ENCODE assay signal across 8 cellular contexts in genomic region chr12:47870175-47870781, GRCh38. TPM values are rescaled to one million over a fixed set of nuclear protein-coding genes. Genes with fewer than 3 reads are reported as not detected.
DNase-seq lines count a peak whose midpoint lies in the region; ATAC-seq and TF ChIP-seq lines count a peak whose summit lies in the region.

No MANE protein-coding gene starts in this region.

- no peak for ATAC-seq in CD4-positive, alpha-beta T cell (ENCODE audit: poor library complexity)
- ATAC-seq in SK-N-SH treated with all-trans-retinoic acid at 6 μM for 48 hours: peak; percentile 86

- H3K27me3 ChIP-seq in CD4-positive, alpha-beta T cell (ENCODE audit: control insufficient read depth, insufficient read depth, low read length): no peaks in the 10 kb centered on the region
- H3K27me3 ChIP-seq in cardiac muscle cell (no peaks in the 10 kb centered on the region), spleen (replicated peaks in 1 of 7) (no peaks in the 10 kb centered on the region)

- no peak overlapping the region for H3K4me3 Mint-ChIP-seq in CD4-positive, alpha-beta T cell

- no peaks in the 10 kb centered on the region for H3K9me3 Mint-ChIP-seq in CD4-positive, alpha-beta T cell

- H3K4me1 Mint-ChIP-seq in CD4-positive, alpha-beta T cell (ENCODE audit: low read depth): no peaks in the 10 kb centered on the region

- H3K9me3 ChIP-seq in CD4-positive, alpha-beta T cell (ENCODE audit: control insufficient read depth, low read length): no peaks in the 10 kb centered on the region
- H3K9me3 ChIP-seq in cardiac muscle cell (ENCODE audit: low read depth): no peaks in the 10 kb centered on the region
- no peaks in the 10 kb centered on the region for H3K9me3 ChIP-seq in spleen

- H3K27me3 Mint-ChIP-seq in CD4-positive, alpha-beta T cell: no peaks in the 10 kb centered on the region

- H3K4me1 ChIP-seq in cardiac muscle cell (ENCODE audit: low read depth): peaks cover 12% of the 10 kb centered on the region
- peaks cover 0 to 38% (median 24%) of the 10 kb centered on the region in 6 donors for H3K4me1 ChIP-seq in spleen

- no peak overlapping the region for H3K27ac Mint-ChIP-seq in CD4-positive, alpha-beta T cell

- no peaks in the 10 kb centered on the region for H3K36me3 Mint-ChIP-seq in CD4-positive, alpha-beta T cell (ENCODE audit: low read depth)

- 41 to 65% (median 48%) methylated on average over 6 of the region's 6 CpGs for WGBS in spleen, 5 donors
- WGBS in lower leg skin, 2 donors: 23 to 25% methylated on average over 6 of the region's 6 CpGs

- intact Hi-C loops in CD4-positive, alpha-beta T cell (cut with DNase I, micrococcal nuclease): loop anchor here in 1 of 2 experiments (5.0 kb wide), 1 partner anchor 77 kb away; no protein-coding TSS in a partner anchor
- intact Hi-C loops in spleen (cut with DNase I; ENCODE audit: low total_unique reads) (no loop called here), lower leg skin (cut with DNase I; ENCODE audit: low total_unique reads) (no loop called here)

- peak; percentile 14 for TF ChIP-seq CTCF in CD4-positive, alpha-beta T cell (IDR thresholded peaks at IDR 0.05)
- TF ChIP-seq CTCF in GM20000 (IDR thresholded peaks at IDR 0.05; ENCODE audit: extremely low read depth, missing control alignments) (peak; percentile 26), cardiac muscle cell (IDR thresholded peaks at IDR 0.05; ENCODE audit: low read depth, low read length) (peak; percentile 52), spleen (IDR thresholded peaks at IDR 0.05 in 8 of 11, conservative IDR thresholded peaks at IDR 0.05 in 3 of 11) (peak in 9 of 11 experiments; percentile 21 to 63 (median 49)), lower leg skin (IDR thresholded peaks at IDR 0.05) (no peak)

- no peak overlapping the region for H3K27ac ChIP-seq in CD4-positive, alpha-beta T cell (ENCODE audit: low read depth, low read length)
- H3K27ac ChIP-seq in cardiac muscle cell (peak overlapping the region; percentile 52), spleen (peak overlapping the region in 4 of 8 donors; percentile 24 to 59 (median 40))

- TF ChIP-seq POLR2A in spleen (IDR thresholded peaks at IDR 0.05): no peak
- TF ChIP-seq POLR2A in lower leg skin (IDR thresholded peaks at IDR 0.05): no peak

- CTCF ChIA-PET in CD4-positive, alpha-beta T cell (lab: Charles Lee): no interaction called here

- no peak for DNase-seq in CD4-positive, alpha-beta T cell
- DNase-seq in GM20000 (ENCODE audit: low spot score) (no peak), cardiac muscle cell (ENCODE audit: low read depth in 1 of 2, low spot score in 1 of 2) (peak; percentile 46 to 68), spleen (peak; percentile 67), lower leg skin (ENCODE audit: low spot score in 2 of 2) (no peak), DMS153 (lab: John Stamatoyannopoulos, UW) (no peak)
- DNase-seq in activated CD4-positive, alpha-beta T cell treated with anti-CD3 and anti-CD28 coated beads for 1 hour: no peak

- H3K36me3 ChIP-seq in cardiac muscle cell (no peaks in the 10 kb centered on the region), spleen (peaks cover 0 to under 1% (median 0%) of the 10 kb centered on the region in 6 donors)

- no peak overlapping the region for H3K4me3 ChIP-seq in cardiac muscle cell
- H3K4me3 ChIP-seq in spleen: no peak overlapping the region
- H3K4me3 ChIP-seq in lower leg skin (ENCODE audit: low read depth, poor library complexity, severe bottlenecking): no peak overlapping the region

- POLR2A ChIA-PET in CD4-positive, alpha-beta T cell (lab: Charles Lee): interaction anchor here (0.6 to 1.9 kb wide), 2 partner anchors 13 to 226 kb away, joined by 4 read pairs; no protein-coding TSS in a partner anchor

TF ChIP-seq in SK-N-SH treated with all-trans-retinoic acid at 6 μM for 48 hours, 23 proteins besides CTCF, POLR2A, EP300 and RAD21:
- TF ChIP-seq ISL1 (CRISPR knock-in tag; IDR thresholded peaks at IDR 0.05) (no peak), TSHZ2 (CRISPR knock-in tag; IDR thresholded peaks at IDR 0.05) (no peak), BACH2 (CRISPR knock-in tag; IDR thresholded peaks at IDR 0.05; ENCODE audit: borderline replicate concordance) (no peak), CSDC2 (CRISPR knock-in tag; IDR thresholded peaks at IDR 0.05) (no peak), ZNF70 (CRISPR knock-in tag; IDR thresholded peaks at IDR 0.05) (no peak), ZNF565 (CRISPR knock-in tag; conservative IDR thresholded peaks at IDR 0.05; ENCODE audit: low read depth) (no peak), ARNTL (CRISPR knock-in tag; IDR thresholded peaks at IDR 0.05; ENCODE audit: borderline replicate concordance, low read depth) (no peak), GLIS3 (CRISPR knock-in tag; IDR thresholded peaks at IDR 0.05) (no peak), ZFP30 (CRISPR knock-in tag; IDR thresholded peaks at IDR 0.05) (no peak), SNAI2 (CRISPR knock-in tag; IDR thresholded peaks at IDR 0.05) (no peak), POU6F1 (CRISPR knock-in tag; IDR thresholded peaks at IDR 0.05; ENCODE audit: borderline replicate concordance, low read depth) (no peak)

RNA-seq across cellular contexts. Expression of gene VDR, which starts 34.5 kb away (rescaled TPM):
- total RNA-seq in CD4-positive, alpha-beta T cell: 1 to 10 TPM in 1 of 2 experiments, under 1 TPM in 1; 0.93 to 1.6 TPM
- not detected in 2 replicates for total RNA-seq in cardiac muscle cell
- not detected in 2 replicates for polyA plus RNA-seq in cardiac muscle cell
- 10 to 100 TPM in 1 of 7 donors, 1 to 10 TPM in 6; 5.5 to 10.5 (median 6.4) TPM for total RNA-seq in spleen
- polyA plus RNA-seq in spleen: under 1 TPM; 0.70 to 0.89 (median 0.83) TPM
- total RNA-seq in lower leg skin: 10 to 100 TPM; 35.9 to 58.1 (median 39.4) TPM

RNA-seq across cellular contexts. Expression of gene HDAC7, which starts 50.6 kb away (rescaled TPM):
- 100 to 1,000 TPM; 116 to 122 TPM for total RNA-seq in CD4-positive, alpha-beta T cell
- 43.3 and 93.0 TPM in 2 replicates for total RNA-seq in cardiac muscle cell
- 43.7 and 55.9 TPM in 2 replicates for polyA plus RNA-seq in cardiac muscle cell
- 100 to 1,000 TPM in 5 of 7 donors, 10 to 100 TPM in 2; 74.9 to 158 (median 132) TPM for total RNA-seq in spleen
- polyA plus RNA-seq in spleen: 10 to 100 TPM; 39.6 to 76.7 (median 52.2) TPM
- total RNA-seq in lower leg skin: 100 to 1,000 TPM in 1 of 4 donors, 10 to 100 TPM in 3; 56.3 to 114 (median 63.5) TPM

Comparison
In these comparisons a context has a peak if more than half of its experiments do, and no peak if none do; other contexts are left out.
1. DNase-seq: peak in cardiac muscle cell (2 of 2) and spleen (single experiment); none in CD4-positive, alpha-beta T cell (0 of 10), GM20000 (single experiment), lower leg skin (0 of 2), activated CD4-positive, alpha-beta T cell treated with anti-CD3 and anti-CD28 coated beads for 1 hour (single experiment) and DMS153 (single experiment).
2. CTCF ChIP-seq: peak in CD4-positive, alpha-beta T cell (single experiment), GM20000 (single experiment), cardiac muscle cell (single experiment) and spleen (9 of 11); none in lower leg skin (0 of 3).